8 cellular contexts compared by ENCODE assay signal in genomic region chr4:57110635-57111546, GRCh38. TPM values are rescaled to one million over a fixed set of nuclear protein-coding genes. Genes with fewer than 3 reads are reported as not detected.
DNase-seq lines count a peak whose midpoint lies in the region; ATAC-seq and TF ChIP-seq lines count a peak whose summit lies in the region.

No MANE protein-coding gene starts in this region.

- H3K27ac Mint-ChIP-seq in CD4-positive, alpha-beta T cell = no peak overlapping the region
- no peak overlapping the region for H3K27ac Mint-ChIP-seq in activated naive CD8-positive, alpha-beta T cell treated with anti-CD3 and anti-CD28 coated beads for 36 hours
- H3K27ac Mint-ChIP-seq in neural progenitor cell = peak overlapping the region; percentile 99

- peaks cover 21% of the 10 kb centered on the region for H3F3A ChIP-seq in neural progenitor cell (ENCODE audit: low read depth)

- peak overlapping the region; percentile 95 for H2AFZ ChIP-seq in neural progenitor cell (replicated peaks)

- H3K27me3 ChIP-seq in CD4-positive, alpha-beta T cell (ENCODE audit: control insufficient read depth, insufficient read depth, low read length) = peaks cover 74% of the 10 kb centered on the region
- H3K27me3 ChIP-seq in neural progenitor cell = peaks cover 52% of the 10 kb centered on the region

- H3K4me1 Mint-ChIP-seq in CD4-positive, alpha-beta T cell (ENCODE audit: low read depth) = peaks cover 16% of the 10 kb centered on the region
- peaks cover 9% of the 10 kb centered on the region for H3K4me1 Mint-ChIP-seq in activated naive CD8-positive, alpha-beta T cell treated with anti-CD3 and anti-CD28 coated beads for 36 hours
- peaks cover 31% of the 10 kb centered on the region for H3K4me1 Mint-ChIP-seq in neural progenitor cell

- H3K4me3 ChIP-seq in neural progenitor cell = peak overlapping the region; percentile 58

- H3K9me3 Mint-ChIP-seq in CD4-positive, alpha-beta T cell = no peaks in the 10 kb centered on the region
- no peaks in the 10 kb centered on the region for H3K9me3 Mint-ChIP-seq in activated naive CD8-positive, alpha-beta T cell treated with anti-CD3 and anti-CD28 coated beads for 36 hours
- peaks cover 8% of the 10 kb centered on the region for H3K9me3 Mint-ChIP-seq in neural progenitor cell

- DNase-seq in CD4-positive, alpha-beta T cell = peak in 1 of 10 experiments; percentile 0
- DNase-seq in M059J (ENCODE audit: low read depth) (peak; percentile 82), glomerular visceral epithelial cell (ENCODE audit: extremely low spot score) (peak; percentile 74), neural progenitor cell (ENCODE audit: low spot score) (peak; percentile 81)
- no peak for DNase-seq in activated naive CD8-positive, alpha-beta T cell treated with anti-CD3 and anti-CD28 coated beads for 36 hours

- H3K4me2 ChIP-seq in neural progenitor cell = peak overlapping the region; percentile 78

- H3K36me3 Mint-ChIP-seq in CD4-positive, alpha-beta T cell (ENCODE audit: low read depth) = no peaks in the 10 kb centered on the region
- no peaks in the 10 kb centered on the region for H3K36me3 Mint-ChIP-seq in activated naive CD8-positive, alpha-beta T cell treated with anti-CD3 and anti-CD28 coated beads for 36 hours
- H3K36me3 Mint-ChIP-seq in neural progenitor cell = peaks cover 2% of the 10 kb centered on the region

- no peak overlapping the region for H3K9ac ChIP-seq in neural progenitor cell

- no peak overlapping the region for H3K27ac ChIP-seq in CD4-positive, alpha-beta T cell (ENCODE audit: low read depth, low read length)
- peak overlapping the region; percentile 54 for H3K27ac ChIP-seq in neural progenitor cell

- intact Hi-C loops in CD4-positive, alpha-beta T cell (cut with DNase I, micrococcal nuclease) = no loop called here

- ATAC-seq in CD4-positive, alpha-beta T cell (ENCODE audit: poor library complexity) = no peak
- ATAC-seq in GM19372 (IDR thresholded peaks at IDR 0.05; ENCODE audit: low read depth, unreplicated experiment) (peak; percentile 61), HG02623 (IDR thresholded peaks at IDR 0.05; ENCODE audit: unreplicated experiment) (no peak), GM21447 (IDR thresholded peaks at IDR 0.05; ENCODE audit: unreplicated experiment) (no peak)

- CTCF ChIA-PET in CD4-positive, alpha-beta T cell (lab: Charles Lee) = no interaction called here

- no peak for TF ChIP-seq CTCF in CD4-positive, alpha-beta T cell (IDR thresholded peaks at IDR 0.05)
- TF ChIP-seq CTCF in neural progenitor cell (IDR thresholded peaks at IDR 0.05) = no peak

- H3K9me3 ChIP-seq in CD4-positive, alpha-beta T cell (ENCODE audit: control insufficient read depth, low read length) = no peaks in the 10 kb centered on the region
- H3K9me3 ChIP-seq in neural progenitor cell (ENCODE audit: low read depth) = no peaks in the 10 kb centered on the region

- peaks cover 16% of the 10 kb centered on the region for H3K4me1 ChIP-seq in neural progenitor cell

- no peaks in the 10 kb centered on the region for H3K36me3 ChIP-seq in neural progenitor cell

- H3K27me3 Mint-ChIP-seq in CD4-positive, alpha-beta T cell = peaks cover 86% of the 10 kb centered on the region
- H3K27me3 Mint-ChIP-seq in activated naive CD8-positive, alpha-beta T cell treated with anti-CD3 and anti-CD28 coated beads for 36 hours = peaks cover 68% of the 10 kb centered on the region
- peaks cover 30% of the 10 kb centered on the region for H3K27me3 Mint-ChIP-seq in neural progenitor cell (ENCODE audit: insufficient read depth, low read depth)

- peak overlapping the region; percentile 81 for H3K4me3 Mint-ChIP-seq in CD4-positive, alpha-beta T cell
- peak overlapping the region; percentile 72 for H3K4me3 Mint-ChIP-seq in activated naive CD8-positive, alpha-beta T cell treated with anti-CD3 and anti-CD28 coated beads for 36 hours
- H3K4me3 Mint-ChIP-seq in neural progenitor cell = peak overlapping the region; percentile 90

- POLR2A ChIA-PET in CD4-positive, alpha-beta T cell (lab: Charles Lee) = no interaction called here

- H3K79me2 ChIP-seq in neural progenitor cell (ENCODE audit: low read depth) = no peaks in the 10 kb centered on the region

- no peaks in the 10 kb centered on the region for H4K20me1 ChIP-seq in neural progenitor cell (ENCODE audit: low read depth)

RNA-seq across cellular contexts. Expression of gene IGFBP7, which starts 0.7 kb away (rescaled TPM):
- total RNA-seq in CD4-positive, alpha-beta T cell = under 1 TPM in 1 of 2 experiments, not detected in 1; 0.45 TPM
- 127 and 145 TPM in 2 replicates for total RNA-seq in M059J (2014; rRNA removed; shearing (Covaris generic))
- total RNA-seq in activated naive CD8-positive, alpha-beta T cell treated with anti-CD3 and anti-CD28 coated beads for 36 hours = not detected
- 0.86 and 1.5 TPM in 2 replicates for total RNA-seq in neural progenitor cell (ENCODE audit: low replicate concordance)

Comparison
In these comparisons a context has a peak if more than half of its experiments do, and no peak if none do; other contexts are left out.
1. RNA of gene IGFBP7, which starts 0.7 kb away (total RNA-seq): 127 to 145 TPM in M059J; 0.86 to 1.5 TPM in neural progenitor cell, 0.45 TPM in CD4-positive, alpha-beta T cell and not detected in activated naive CD8-positive, alpha-beta T cell treated with anti-CD3 and anti-CD28 coated beads for 36 hours; every median in the first group is over 10 times any median in the second.
2. Peak in every context shown above with its lines, with median percentiles within 50 percentile points of each other: H3K4me3 Mint-ChIP-seq.